Comparison of ENCODE assay signal across 10 cellular contexts in genomic region chr5:74186351-74187315, GRCh38.
"Had no signal": no experiment of that assay in that cellular context is flagged by ENCODE, and none has a peak within 500 bp of the region (broad histone marks: within the 10 kb centered on the region; RNA-seq: fewer than 3 reads in every experiment).

No MANE protein-coding gene starts in this region.

- H3K27ac ChIP-seq: gastrocnemius medialis, neutrophil, right atrium auricular region had no signal

- H3K4me3 ChIP-seq: gastrocnemius medialis, right atrium auricular region had no signal

- H3K27me3 Mint-ChIP-seq: type B pancreatic cell had no signal

- ATAC-seq: gastrocnemius medialis, T-helper 17 cell had no signal

- H3K9me3 ChIP-seq: gastrocnemius medialis, neutrophil had no signal

- H3K4me3 Mint-ChIP-seq: T-helper 17 cell, type B pancreatic cell had no signal

- H3K27ac Mint-ChIP-seq: T-helper 17 cell, type B pancreatic cell had no signal

- DNase-seq: activated CD4-positive, alpha-beta T cell treated with anti-CD3 and anti-CD28 coated beads, Interleukin-2, amount 50 U/mL, for 1 hour; activated CD4-positive, CD25-positive, alpha-beta regulatory T cell; activated naive CD4-positive, alpha-beta T cell treated with anti-CD3 and anti-CD28 coated beads, Interleukin-2, amount 50 U/mL, for 16 hours; gastrocnemius medialis; kidney; stimulated activated naive CD4-positive, alpha-beta T cell; T-helper 17 cell had no signal

- H3K27me3 ChIP-seq: gastrocnemius medialis, neutrophil, right atrium auricular region had no signal

- H3K4me1 Mint-ChIP-seq: T-helper 17 cell had no signal

- H3K36me3 Mint-ChIP-seq: type B pancreatic cell had no signal

- H3K36me3 ChIP-seq: gastrocnemius medialis, neutrophil, right atrium auricular region had no signal

- FAIRE-seq: kidney had no signal
